8 cellular contexts compared by ENCODE assay signal in the genomic region with DNA sequence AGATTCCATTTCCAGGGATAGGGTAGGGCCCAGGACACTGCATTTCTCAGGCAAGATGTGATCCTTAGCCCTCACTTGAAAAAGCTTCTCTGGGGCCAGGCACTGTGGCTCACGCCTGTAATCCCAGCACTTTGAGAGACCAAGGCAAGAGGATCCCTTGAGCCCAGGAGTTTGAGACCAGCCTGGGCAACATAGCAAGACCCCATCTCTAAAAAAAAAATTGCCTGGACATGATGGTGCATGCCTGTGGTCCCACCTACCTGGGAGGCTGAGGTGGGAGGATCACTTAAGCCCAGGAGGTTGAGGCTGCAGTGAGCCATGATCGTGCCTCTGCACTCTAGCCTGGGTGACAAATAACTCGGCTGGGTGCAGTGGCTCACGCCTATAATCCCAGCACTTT. TPM values are rescaled to one million over a fixed set of nuclear protein-coding genes. Genes with fewer than 3 reads are reported as not detected.
"Had no signal": no experiment of that assay in that cellular context is flagged by ENCODE, and none has a peak within 500 bp of the region (broad histone marks: within the 10 kb centered on the region; RNA-seq: fewer than 3 reads in every experiment).

No MANE protein-coding gene starts in this region.

RNA-seq across cellular contexts. Expression of a gene that starts 33.7 kb away (rescaled TPM):
- total RNA-seq: HT1080, MCF 10A, Right ventricle myocardium inferior, SJCRH30 had no signal
- polyA plus RNA-seq: IgD-negative memory B cell had no signal

RNA-seq across cellular contexts. Expression of a gene that starts 36.6 kb away (rescaled TPM):
- total RNA-seq: HT1080, LHCN-M2, MCF 10A, OCI-LY7, PC-3, Right ventricle myocardium inferior, SJCRH30 had no signal
- polyA plus RNA-seq: IgD-negative memory B cell had no signal
